Comparison of ENCODE assay signal across 19 cellular contexts in genomic region chr2:226669905-226670304, GRCh38.
DNase-seq lines count a peak whose midpoint lies in the region; ATAC-seq and TF ChIP-seq lines count a peak whose summit lies in the region.
"Had no signal": no experiment of that assay in that cellular context is flagged by ENCODE, and none has a peak within 500 bp of the region (broad histone marks: within the 10 kb centered on the region; RNA-seq: fewer than 3 reads in every experiment).

No MANE protein-coding gene starts in this region.

- H3K4me1 Mint-ChIP-seq in progenitor cell of endocrine pancreas (ENCODE audit: low read depth): peaks cover 8% of the 10 kb centered on the region

- no peak overlapping the region for H3K4me3 Mint-ChIP-seq in progenitor cell of endocrine pancreas (ENCODE audit: low read depth)
- H3K4me3 Mint-ChIP-seq: activated T-helper 17 cell treated with anti-CD3 and anti-CD28 coated beads, Interleukin-2, amount 50 U/mL, for 72 hours; B cell; type B pancreatic cell had no signal

- H3K4me1 ChIP-seq in neuronal stem cell (ENCODE audit: control insufficient read depth in 2 of 2, insufficient read depth in 1 of 2, low read depth in 1 of 2, low read length in 2 of 2): peaks cover 6% of the 10 kb centered on the region in 2 donors

- in situ Hi-C loops in GM13976 (cut with MboI; ENCODE audit: low sequenced_read_pairs, unreplicated experiment): no loop called here

- H3K4me2 ChIP-seq in neuronal stem cell (ENCODE audit: insufficient read depth, low read length, poor library complexity, severe bottlenecking): no peak overlapping the region

- H3K27me3 ChIP-seq in neuronal stem cell (ENCODE audit: control insufficient read depth in 3 of 3, insufficient read depth in 3 of 3, low read depth in 1 of 3, low read length in 3 of 3): no peaks in the 10 kb centered on the region

- no peak overlapping the region for H4K8ac ChIP-seq in neuronal stem cell (ENCODE audit: low read depth, low read length)

- H3K18ac ChIP-seq in neuronal stem cell (ENCODE audit: low read length): no peak overlapping the region

- no peaks in the 10 kb centered on the region for H3K27me3 Mint-ChIP-seq in progenitor cell of endocrine pancreas
- H3K27me3 Mint-ChIP-seq: type B pancreatic cell had no signal

- H3K4me3 ChIP-seq in neuronal stem cell (ENCODE audit: low read length in 2 of 2): no peak overlapping the region

- H3K4ac ChIP-seq in neuronal stem cell (ENCODE audit: low read length): no peak overlapping the region

- no peak overlapping the region for H2AK5ac ChIP-seq in neuronal stem cell (ENCODE audit: low read depth, low read length)

- peak overlapping the region; percentile 10 for H2AFZ ChIP-seq in neuronal stem cell (ENCODE audit: low read length)

- WGBS in neuronal stem cell (ENCODE audit: extremely low coverage in 2 of 2, insufficient read length in 2 of 2, insufficient replicate concordance in 1 of 2), 2 donors: no CpG with 5 or more reads among the region's 3 CpGs

- no peaks in the 10 kb centered on the region for H3K36me3 Mint-ChIP-seq in progenitor cell of endocrine pancreas (ENCODE audit: insufficient read depth)
- H3K36me3 Mint-ChIP-seq: type B pancreatic cell had no signal

- DNase-seq in neuronal stem cell (ENCODE audit: low spot score) (no peak), HT-29 (ENCODE audit: low spot score) (no peak), progenitor cell of endocrine pancreas (ENCODE audit: low spot score, unreplicated experiment) (no peak), GM13976 (ENCODE audit: low spot score) (no peak)
- DNase-seq: activated CD4-positive, alpha-beta T cell treated with anti-CD3 and anti-CD28 coated beads, Interleukin-2, amount 50 U/mL, for 4 hours; dermis blood vessel endothelial cell; DMS 273 treated with DMSO at 0.1 percent for 48 hours; hypothalamus; NCI-H2107; NCI-H82; retina; Right ventricle myocardium superior had no signal

- H3K9me3 Mint-ChIP-seq in progenitor cell of endocrine pancreas (ENCODE audit: low read depth): peaks cover 3% of the 10 kb centered on the region
- H3K9me3 Mint-ChIP-seq: activated T-helper 17 cell treated with anti-CD3 and anti-CD28 coated beads, Interleukin-2, amount 50 U/mL, for 72 hours had no signal

- no peak overlapping the region for H2BK120ac ChIP-seq in neuronal stem cell (ENCODE audit: low read depth, low read length)

- no peak overlapping the region for H2BK12ac ChIP-seq in neuronal stem cell (ENCODE audit: low read length)

- ATAC-seq in GM19043 (IDR thresholded peaks at IDR 0.05; ENCODE audit: low read depth, unreplicated experiment) (peak; percentile 67), GM21723 (IDR thresholded peaks at IDR 0.05; ENCODE audit: unreplicated experiment) (peak; percentile 79), HG03432 (IDR thresholded peaks at IDR 0.05; ENCODE audit: unreplicated experiment) (peak; percentile 75)
- ATAC-seq: activated T-helper 17 cell treated with anti-CD3 and anti-CD28 coated beads, Interleukin-2, amount 50 U/mL, for 72 hours; left lobe of liver had no signal

- H3K9ac ChIP-seq in neuronal stem cell (ENCODE audit: low read depth, low read length, poor library complexity): no peak overlapping the region

- H2BK5ac ChIP-seq in neuronal stem cell (ENCODE audit: low read length): no peak overlapping the region

- H3K27ac Mint-ChIP-seq in progenitor cell of endocrine pancreas: no peak overlapping the region
- H3K27ac Mint-ChIP-seq: activated T-helper 17 cell treated with anti-CD3 and anti-CD28 coated beads, Interleukin-2, amount 50 U/mL, for 72 hours; B cell; type B pancreatic cell had no signal

- H2BK15ac ChIP-seq in neuronal stem cell (ENCODE audit: low read length): no peak overlapping the region

- no peak overlapping the region for H3K23ac ChIP-seq in neuronal stem cell (ENCODE audit: low read depth, low read length, poor library complexity)

- H3K36me3 ChIP-seq in neuronal stem cell (replicated peaks in 1 of 2; ENCODE audit: control insufficient read depth in 2 of 2, insufficient read depth in 2 of 2, low read length in 2 of 2): no peaks in the 10 kb centered on the region

- no peaks in the 10 kb centered on the region for H3K79me1 ChIP-seq in neuronal stem cell (ENCODE audit: low read depth, low read length)

- no peak overlapping the region for H3K27ac ChIP-seq in neuronal stem cell (replicated peaks; ENCODE audit: low read length)

- no peak overlapping the region for H4K91ac ChIP-seq in neuronal stem cell (ENCODE audit: low read depth, low read length, poor library complexity)

- H3K14ac ChIP-seq in neuronal stem cell (ENCODE audit: low read length): no peak overlapping the region

- TF ChIP-seq CTCF in progenitor cell of endocrine pancreas (IDR thresholded peaks at IDR 0.05; ENCODE audit: unreplicated experiment) (no peak), GM13976 (IDR thresholded peaks at IDR 0.05; ENCODE audit: borderline replicate concordance, control extremely low read depth, extremely low read depth, insufficient read depth, missing control alignments) (no peak)

- H3K9me3 ChIP-seq in neuronal stem cell (replicated peaks in 1 of 2; ENCODE audit: control insufficient read depth in 2 of 2, insufficient read depth in 1 of 2, low read depth in 1 of 2, low read length in 2 of 2): no peaks in the 10 kb centered on the region
